In the genomic region with DNA sequence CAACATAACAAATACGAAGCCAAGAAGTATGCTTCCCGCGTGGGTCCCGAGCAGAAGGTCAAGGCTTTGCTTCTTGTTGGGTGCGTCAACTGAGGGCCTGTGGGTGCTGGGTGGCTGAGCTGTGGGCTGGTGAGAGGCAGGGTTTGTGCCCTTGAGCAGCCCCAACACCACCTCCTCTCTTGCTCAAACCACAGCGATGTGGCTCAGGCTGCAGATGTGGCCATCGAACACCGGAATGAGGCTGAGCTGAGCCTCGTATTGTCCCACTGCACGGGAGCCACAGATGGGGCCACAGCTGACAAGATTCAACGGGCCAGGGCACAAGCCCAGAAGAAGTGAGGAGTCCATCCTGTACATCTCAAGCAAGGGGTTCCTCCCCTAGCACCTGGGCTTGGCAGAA, we compare ENCODE assay signal across 12 cellular contexts. TPM values are rescaled to one million over a fixed set of nuclear protein-coding genes. Genes with fewer than 3 reads are reported as not detected.
DNase-seq lines count a peak whose midpoint lies in the region; ATAC-seq lines count a peak whose summit lies in the region.
"Had no signal": no experiment of that assay in that cellular context is flagged by ENCODE, and none has a peak within 500 bp of the region (broad histone marks: within the 10 kb centered on the region; RNA-seq: fewer than 3 reads in every experiment).

No MANE protein-coding gene starts in this region.

- ATAC-seq in naive thymus-derived CD8-positive, alpha-beta T cell: peak in 1 of 2 donors; percentile 26
- ATAC-seq in GM21576 (IDR thresholded peaks at IDR 0.05; ENCODE audit: unreplicated experiment): no peak

- POLR2A ChIA-PET in naive thymus-derived CD8-positive, alpha-beta T cell (lab: Charles Lee): interaction anchor here (0.5 to 4.9 kb wide), 6 partner anchors 26 to 294 kb away, joined by 3 to 26 read pairs (median 4); partner anchors contain the start of genes NOP56, PCED1A and VPS16
- POLR2A ChIA-PET in CD4-positive, alpha-beta memory T cell (lab: Charles Lee; ENCODE audit: partially characterized antibody): no interaction called here

- intact Hi-C loops in CD4-positive, alpha-beta memory T cell (cut with micrococcal nuclease): no loop called here

- no peaks in the 10 kb centered on the region for H3K9me3 Mint-ChIP-seq in activated naive CD8-positive, alpha-beta T cell (ENCODE audit: low read depth)
- H3K9me3 Mint-ChIP-seq in naive thymus-derived CD8-positive, alpha-beta T cell: no peaks in the 10 kb centered on the region
- no peaks in the 10 kb centered on the region for H3K9me3 Mint-ChIP-seq in CD4-positive, alpha-beta memory T cell
- H3K9me3 Mint-ChIP-seq: HFFc6 had no signal

- H3K36me3 Mint-ChIP-seq in activated naive CD8-positive, alpha-beta T cell: no peaks in the 10 kb centered on the region
- H3K36me3 Mint-ChIP-seq in naive thymus-derived CD8-positive, alpha-beta T cell: peaks cover 0 to 9% (median 0%) of the 10 kb centered on the region in 3 donors
- H3K36me3 Mint-ChIP-seq in CD4-positive, alpha-beta memory T cell: peaks cover 7 to 34% of the 10 kb centered on the region in 2 donors

- H3K4me1 ChIP-seq in CD4-positive, alpha-beta memory T cell (ENCODE audit: insufficient read depth, low read length): peaks cover 4% of the 10 kb centered on the region

- no peaks in the 10 kb centered on the region for H3K27me3 Mint-ChIP-seq in activated naive CD8-positive, alpha-beta T cell
- H3K27me3 Mint-ChIP-seq in naive thymus-derived CD8-positive, alpha-beta T cell: no peaks in the 10 kb centered on the region
- H3K27me3 Mint-ChIP-seq in CD4-positive, alpha-beta memory T cell: no peaks in the 10 kb centered on the region

- H3K4me3 Mint-ChIP-seq in activated naive CD8-positive, alpha-beta T cell: peak overlapping the region; percentile 60
- H3K4me3 Mint-ChIP-seq in naive thymus-derived CD8-positive, alpha-beta T cell: peak overlapping the region in 8 of 10 donors; percentile 8 to 74 (median 58)
- no peak overlapping the region for H3K4me3 Mint-ChIP-seq in CD4-positive, alpha-beta memory T cell
- H3K4me3 Mint-ChIP-seq: HFFc6 had no signal

- no peak overlapping the region for H3K4me3 ChIP-seq in CD4-positive, alpha-beta memory T cell (ENCODE audit: low read length in 2 of 2)

- CTCF ChIA-PET in CD4-positive, alpha-beta memory T cell (lab: Charles Lee; ENCODE audit: partially characterized antibody): interaction anchor here (1.2 kb wide), 1 partner anchor 192 kb away, joined by 3 read pairs; no protein-coding TSS in a partner anchor

- H3K36me3 ChIP-seq in CD4-positive, alpha-beta memory T cell (ENCODE audit: insufficient read depth, low read length): peaks cover 33% of the 10 kb centered on the region

- DNase-seq in activated gamma-delta T cell (lab: John Stamatoyannopoulos, UW) (peak; percentile 15), activated gamma-delta T cell treated with Interleukin-2 at 50 U/mL for 16 hours (no peak), COLO668 (lab: John Stamatoyannopoulos, UW; ENCODE audit: unreplicated experiment) (no peak), amniotic stem cell (lab: John Stamatoyannopoulos, UW) (no peak)
- no peak for DNase-seq in naive thymus-derived CD8-positive, alpha-beta T cell
- no peak for DNase-seq in CD4-positive, alpha-beta memory T cell
- DNase-seq: HFFc6, NCI-H1048 had no signal

- peaks cover 48% of the 10 kb centered on the region for H3K4me1 Mint-ChIP-seq in activated naive CD8-positive, alpha-beta T cell (ENCODE audit: low read depth)
- peaks cover 33 to 54% (median 48%) of the 10 kb centered on the region in 4 donors for H3K4me1 Mint-ChIP-seq in naive thymus-derived CD8-positive, alpha-beta T cell
- peaks cover 9 to 35% (median 12%) of the 10 kb centered on the region in 4 donors for H3K4me1 Mint-ChIP-seq in CD4-positive, alpha-beta memory T cell

- no peaks in the 10 kb centered on the region for H3K9me3 ChIP-seq in CD4-positive, alpha-beta memory T cell (ENCODE audit: control insufficient read depth in 1 of 2, low read length in 2 of 2)

- H3K27ac Mint-ChIP-seq in activated naive CD8-positive, alpha-beta T cell: peak overlapping the region; percentile 74
- H3K27ac Mint-ChIP-seq in naive thymus-derived CD8-positive, alpha-beta T cell: peak overlapping the region; percentile 71 to 90 (median 84)
- H3K27ac Mint-ChIP-seq in CD4-positive, alpha-beta memory T cell: no peak overlapping the region
- H3K27ac Mint-ChIP-seq: HFFc6 had no signal

- H3K27me3 ChIP-seq in CD4-positive, alpha-beta memory T cell (ENCODE audit: insufficient read depth, low read length): no peaks in the 10 kb centered on the region

- H3K27ac ChIP-seq in CD4-positive, alpha-beta memory T cell (ENCODE audit: low read depth, low read length): no peak overlapping the region

RNA-seq across cellular contexts. Expression of gene PTPRA, which starts 7.0 kb away (rescaled TPM):
- 100 to 1,000 TPM in 1 of 2 experiments, 10 to 100 TPM in 1; 90.1 to 106 TPM for total RNA-seq in naive thymus-derived CD8-positive, alpha-beta T cell
- 10 to 100 TPM; 24.6 to 51.4 (median 30.8) TPM for polyA plus RNA-seq in naive thymus-derived CD8-positive, alpha-beta T cell
- total RNA-seq in CD4-positive, alpha-beta memory T cell: 10 to 100 TPM; 86.6 to 87.8 TPM
- polyA plus RNA-seq in CD4-positive, alpha-beta memory T cell: 10 to 100 TPM; 24.8 to 42.7 TPM

RNA-seq across cellular contexts. Expression of gene VPS16, which starts 25.7 kb away (rescaled TPM):
- 10 to 100 TPM; 57.6 to 57.8 TPM for total RNA-seq in naive thymus-derived CD8-positive, alpha-beta T cell
- polyA plus RNA-seq in naive thymus-derived CD8-positive, alpha-beta T cell: 10 to 100 TPM; 34.6 to 40.6 (median 39.3) TPM
- 10 to 100 TPM; 57.2 to 61.1 TPM for total RNA-seq in CD4-positive, alpha-beta memory T cell
- 10 to 100 TPM; 38.3 to 44.6 TPM for polyA plus RNA-seq in CD4-positive, alpha-beta memory T cell

RNA-seq across cellular contexts. Expression of gene PCED1A, which starts 25.8 kb away (rescaled TPM):
- total RNA-seq in naive thymus-derived CD8-positive, alpha-beta T cell: 100 to 1,000 TPM in 1 of 2 experiments, 10 to 100 TPM in 1; 89.5 to 101 TPM
- polyA plus RNA-seq in naive thymus-derived CD8-positive, alpha-beta T cell: 10 to 100 TPM; 21.9 to 29.6 (median 23.6) TPM
- total RNA-seq in CD4-positive, alpha-beta memory T cell: 10 to 100 TPM; 82.8 to 83.1 TPM
- 10 to 100 TPM; 17.9 to 18.1 TPM for polyA plus RNA-seq in CD4-positive, alpha-beta memory T cell

RNA-seq across cellular contexts. Expression of gene TMEM239, which starts 50.1 kb away (rescaled TPM):
- not detected for total RNA-seq in naive thymus-derived CD8-positive, alpha-beta T cell
- polyA plus RNA-seq in naive thymus-derived CD8-positive, alpha-beta T cell: not detected
- not detected for total RNA-seq in CD4-positive, alpha-beta memory T cell
- not detected for polyA plus RNA-seq in CD4-positive, alpha-beta memory T cell
- total RNA-seq: A673, H4, HFFc6 had no signal

RNA-seq across cellular contexts. Expression of gene C20orf141, which starts 51.4 kb away (rescaled TPM):
- not detected for total RNA-seq in naive thymus-derived CD8-positive, alpha-beta T cell
- polyA plus RNA-seq in naive thymus-derived CD8-positive, alpha-beta T cell: not detected
- not detected for total RNA-seq in CD4-positive, alpha-beta memory T cell
- polyA plus RNA-seq in CD4-positive, alpha-beta memory T cell: not detected
- total RNA-seq: A673, H4, HFFc6 had no signal

Comparison
In these comparisons a context has a peak if more than half of its experiments do, and no peak if none do; other contexts are left out.
1. H3K27ac Mint-ChIP-seq: peak in activated naive CD8-positive, alpha-beta T cell (single experiment) and naive thymus-derived CD8-positive, alpha-beta T cell (10 of 10); none in CD4-positive, alpha-beta memory T cell (0 of 7).
2. H3K4me3 Mint-ChIP-seq: peak in activated naive CD8-positive, alpha-beta T cell (single experiment) and naive thymus-derived CD8-positive, alpha-beta T cell (8 of 10); none in CD4-positive, alpha-beta memory T cell (0 of 8).